Comparison of ENCODE assay signal across 15 cellular contexts in genomic region chr18:14693882-14694281, GRCh38. TPM values are rescaled to one million over a fixed set of nuclear protein-coding genes. Genes with fewer than 3 reads are reported as not detected.
DNase-seq lines count a peak whose midpoint lies in the region; FAIRE-seq and TF ChIP-seq lines count a peak whose summit lies in the region.
"Not testable (repeated sequence)": the region's sequence is repeated elsewhere in the genome, so short reads cannot be mapped to it uniquely, and the experiment has no call there.
"Had no signal": no experiment of that assay in that cellular context is flagged by ENCODE, and none has a peak within 500 bp of the region (broad histone marks: within the 10 kb centered on the region; RNA-seq: fewer than 3 reads in every experiment).

No MANE protein-coding gene starts in this region.

- not testable (repeated sequence) for H3K27me3 Mint-ChIP-seq in MCF 10A (ENCODE audit: insufficient read depth, unreplicated experiment)

- not testable (repeated sequence) for H3K9me2 ChIP-seq in OCI-LY1 (ENCODE audit: low read depth, low read length)

- H3K27ac ChIP-seq in OCI-LY1 (ENCODE audit: low read depth, low read length, poor library complexity, severe bottlenecking) = peak overlapping the region; percentile 71

- FAIRE-seq in urothelium cell line (lab: Jason Lieb, UNC) = peak; percentile 69

- not testable (repeated sequence) for TF ChIP-seq CTCF in OCI-LY1 (IDR thresholded peaks at IDR 0.05; ENCODE audit: low read length); MCF 10A (IDR thresholded peaks at IDR 0.05; ENCODE audit: unreplicated experiment)

- H4K20me1 ChIP-seq in OCI-LY1 (ENCODE audit: insufficient read depth, low read length) = not testable (repeated sequence)

- H3K36me3 ChIP-seq in OCI-LY1 (ENCODE audit: insufficient read depth, low read length) = not testable (repeated sequence)

- H3K27me3 ChIP-seq in OCI-LY1 (ENCODE audit: insufficient read depth, low read length) = not testable (repeated sequence)

- H3K9me3 Mint-ChIP-seq in MCF 10A (ENCODE audit: unreplicated experiment) = not testable (repeated sequence)

- H3K4me1 ChIP-seq in OCI-LY1 (ENCODE audit: insufficient read depth, low read length, severe bottlenecking) = peaks cover 62% of the 10 kb centered on the region

- not testable (repeated sequence) for H3K4me2 ChIP-seq in OCI-LY1 (ENCODE audit: low read length)

- intact Hi-C loops in MCF 10A (cut with micrococcal nuclease) = not testable (repeated sequence)

- H3K36me3 Mint-ChIP-seq in MCF 10A (ENCODE audit: insufficient read depth, unreplicated experiment) = not testable (repeated sequence)

- not testable (repeated sequence) for H2AFZ ChIP-seq in OCI-LY1 (ENCODE audit: low read length)

- not testable (repeated sequence) for H3K9ac ChIP-seq in OCI-LY1 (ENCODE audit: low read length)

- not testable (repeated sequence) for H3K27ac Mint-ChIP-seq in MCF 10A (ENCODE audit: low read depth, unreplicated experiment)

- not testable (repeated sequence) for H3F3A ChIP-seq in OCI-LY1 (ENCODE audit: insufficient read depth, low read length)

- not testable (repeated sequence) for BruUV-seq in MCF 10A (replicated peaks; lab: Mats Ljungman, UMichigan)

- CTCF ChIA-PET in MCF 10A (lab: Yijun Ruan, JAX) = not testable (repeated sequence)

- H3K4me3 Mint-ChIP-seq in MCF 10A (ENCODE audit: unreplicated experiment) = not testable (repeated sequence)

- POLR2A ChIA-PET in MCF 10A (lab: Yijun Ruan, JAX) = not testable (repeated sequence)

- not testable (repeated sequence) for H3K9me3 ChIP-seq in OCI-LY1 (ENCODE audit: low read length)

- not testable (repeated sequence) for H3K79me2 ChIP-seq in OCI-LY1 (ENCODE audit: insufficient read depth, low read length)

- not testable (repeated sequence) for H3K4me3 ChIP-seq in OCI-LY1 (ENCODE audit: low read depth, low read length, poor library complexity, severe bottlenecking)

- not testable (repeated sequence) for H3K4me1 Mint-ChIP-seq in MCF 10A (ENCODE audit: insufficient read depth, unreplicated experiment)

- DNase-seq in Daoy (ENCODE audit: low read depth) = peak; percentile 28
- peak; percentile 10 for DNase-seq in HT1080 (ENCODE audit: low read depth)
- peak; percentile 29 for DNase-seq in RPMI8226
- DNase-seq in activated CD4-positive, alpha-beta T cell treated with anti-CD3 and anti-CD28 coated beads for 48 hours = peak; percentile 6
- DNase-seq in MCF 10A (ENCODE audit: unreplicated experiment) = peak; percentile 62
- peak; percentile 54 for DNase-seq in glomerular visceral epithelial cell (ENCODE audit: extremely low spot score)
- DNase-seq in urothelium cell line (ENCODE audit: low spot score) = peak; percentile 13

RNA-seq across cellular contexts. Expression of gene ANKRD30B, which starts 54.1 kb away (rescaled TPM):
- total RNA-seq in Daoy (2014; rRNA removed; shearing (Covaris generic)) = 0.23 TPM in 1 of 2 replicates, not detected in the other
- not detected in 2 replicates for total RNA-seq in HT1080 (2014; rRNA removed; shearing (Covaris generic))
- polyA plus RNA-seq in HT1080 (2015; cell fraction: cytosol; rRNA removed) = 0.05 TPM in 1 of 2 replicates, not detected in the other
- polyA plus RNA-seq in HT1080 (2015; cell fraction: nucleus; rRNA removed) = not detected in 2 replicates
- total RNA-seq in MCF 10A (2022) = not detected in 2 replicates
- total RNA-seq: B cell; Calu3; CD8-positive, alpha-beta T cell; G401; GM12878; H1; H9 had no signal
- polyA plus RNA-seq: GM12878, H1 had no signal

Comparison
In these comparisons a context has a peak if more than half of its experiments do, and no peak if none do; other contexts are left out.
1. DNase-seq: peak in every context shown above with its lines; median percentile 62 in MCF 10A; 54 in glomerular visceral epithelial cell; 29 in RPMI8226; 28 in Daoy; 13 in urothelium cell line; 10 in HT1080; 6 in activated CD4-positive, alpha-beta T cell treated with anti-CD3 and anti-CD28 coated beads for 48 hours.